Comparison of ENCODE assay signal across 26 cellular contexts in the genomic region with DNA sequence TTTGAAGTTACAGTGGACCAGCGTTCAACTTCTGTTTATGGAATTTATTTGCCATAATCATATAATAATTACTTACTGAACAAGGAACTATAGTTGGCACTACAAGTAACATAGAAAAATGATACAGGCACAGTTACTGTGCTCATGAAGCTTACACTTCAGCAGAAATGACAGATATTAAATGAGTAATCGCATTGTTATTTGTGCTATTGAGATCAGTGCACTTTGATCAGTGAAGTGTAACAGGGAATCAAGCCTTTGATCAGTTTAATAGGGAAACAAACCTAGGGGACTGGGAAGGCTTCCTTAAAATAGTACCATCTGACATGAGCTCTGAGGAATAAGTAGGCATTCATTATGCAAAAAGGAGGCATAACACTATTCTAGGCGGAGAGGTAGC. TPM values are rescaled to one million over a fixed set of nuclear protein-coding genes. Genes with fewer than 3 reads are reported as not detected.
DNase-seq lines count a peak whose midpoint lies in the region; ATAC-seq, FAIRE-seq and TF ChIP-seq lines count a peak whose summit lies in the region.
"Had no signal": no experiment of that assay in that cellular context is flagged by ENCODE, and none has a peak within 500 bp of the region (broad histone marks: within the 10 kb centered on the region; RNA-seq: fewer than 3 reads in every experiment).

No MANE protein-coding gene starts in this region.

- TF ChIP-seq POLR2A in K562 (conservative IDR thresholded peaks at IDR 0.05) (no peak), GM12892 (IDR thresholded peaks at IDR 0.05; ENCODE audit: low read depth, low read length) (no peak)

- peak; percentile 48 for FAIRE-seq in K562 (lab: Jason Lieb, UNC)
- FAIRE-seq in small intestine (lab: Jason Lieb, UNC), result no peak
- FAIRE-seq in GM12892 (lab: Jason Lieb, UNC), result no peak
- FAIRE-seq: H1, urothelium cell line had no signal

- no peak overlapping the region for H3K4me2 ChIP-seq in K562 (ENCODE audit: insufficient read depth, low read length)

- no peaks in the 10 kb centered on the region for H3K79me2 ChIP-seq in K562 (ENCODE audit: control insufficient read depth, insufficient read depth, low read length)

- in situ Hi-C loops in K562 (cut with MboI), result no loop called here

- no peaks in the 10 kb centered on the region for H3K9me1 ChIP-seq in K562 (ENCODE audit: control insufficient read depth, insufficient read depth, low read length)

- TF ChIP-seq EP300 in K562 (IDR thresholded peaks at IDR 0.05; ENCODE audit: low read length), result no peak

- POLR2A ChIA-PET in K562 (lab: Yijun Ruan, JAX), result interaction anchor here (0.5 to 1.5 kb wide), 3 partner anchors 14 to 104 kb away, joined by 3 to 5 read pairs (median 3); no protein-coding TSS in a partner anchor

- H3K4me1 ChIP-seq in K562 (replicated peaks in 1 of 2; ENCODE audit: control insufficient read depth in 2 of 2, insufficient read depth in 2 of 2, low read length in 2 of 2) (peaks cover 0 to 9% of the 10 kb centered on the region in 2 experiments; a peak in 3 of 5 replicates), small intestine (ENCODE audit: control insufficient read depth in 2 of 2, insufficient read depth in 1 of 2, low read depth in 1 of 2, low read length in 1 of 2) (peaks cover 0 to 2% of the 10 kb centered on the region in 2 donors)

- H3K27me3 ChIP-seq in K562 (ENCODE audit: control insufficient read depth in 2 of 2, insufficient read depth in 2 of 2, low read length in 2 of 2) (no peaks in the 10 kb centered on the region), small intestine (ENCODE audit: control insufficient read depth in 2 of 2, insufficient read depth in 2 of 2, low read length in 2 of 2) (no peaks in the 10 kb centered on the region), dorsolateral prefrontal cortex (no peaks in the 10 kb centered on the region)

- no peaks in the 10 kb centered on the region for H4K20me1 ChIP-seq in K562 (replicated peaks; ENCODE audit: control insufficient read depth, insufficient read depth, low read length)

- H3K4me3 ChIP-seq in K562 (no peak overlapping the region), small intestine (ENCODE audit: low read depth in 1 of 2, low read length in 2 of 2) (no peak overlapping the region), dorsolateral prefrontal cortex (no peak overlapping the region)

- H2AFZ ChIP-seq in K562 (ENCODE audit: low read depth, low read length), result peak overlapping the region; percentile 56; the same call in 1 of the 2 replicates

- intact Hi-C loops in K562 (cut with micrococcal nuclease) (no loop called here), dorsolateral prefrontal cortex (cut with DNase I) (no loop called here)

- no peak for TF ChIP-seq RAD21 in K562 (CRISPR knock-in tag; conservative IDR thresholded peaks at IDR 0.05 in 1 of 2, IDR thresholded peaks at IDR 0.05 in 1 of 2)

- no peak overlapping the region for H3K27ac ChIP-seq in K562 (ENCODE audit: extremely low read depth, low read depth, low read length)
- peak overlapping the region in 1 of 2 donors; percentile 78 for H3K27ac ChIP-seq in small intestine (ENCODE audit: low read depth in 1 of 2, low read length in 1 of 2)
- H3K27ac ChIP-seq in dorsolateral prefrontal cortex, result no peak overlapping the region
- H3K27ac ChIP-seq: C4-2B had no signal

- H3K9ac ChIP-seq in K562 (ENCODE audit: insufficient read depth in 1 of 2, low read depth in 2 of 2, low read length in 2 of 2), result no peak overlapping the region

- BruUV-seq in K562 (replicated peaks; lab: Mats Ljungman, UMichigan), result no TSS peak

- DNase-seq in K562 (ENCODE audit: extremely low read depth in 1 of 4, low spot score in 3 of 4) (no peak), iris pigment epithelial cell (ENCODE audit: low read depth) (peak; percentile 22), small intestine (peak; percentile 89), dorsolateral prefrontal cortex (no peak), GM12892 (ENCODE audit: insufficient read length) (no peak), NCI-H1105 (lab: John Stamatoyannopoulos, UW) (no peak)
- DNase-seq: activated CD4-positive, alpha-beta T cell treated with anti-CD3 and anti-CD28 coated beads for 1 hour; activated CD8-positive, alpha-beta T cell treated with anti-CD3 and anti-CD28 coated beads, Interleukin-2, amount 10 ng/mL, durations not matched to agents 7 days and 5 days; activated naive CD8-positive, alpha-beta T cell treated with anti-CD3 and anti-CD28 coated beads for 36 hours; aorta; caudate nucleus; glutamatergic neuron; NCI-H1436 treated with DMSO at 0.1 percent for 48 hours; NCI-H774; posterior cingulate gyrus; stimulated activated CD4-positive, alpha-beta T cell treated with anti-CD3 and anti-CD28 coated beads, Interleukin-4, amount 100 ng/mL, for 4 hours had no signal

- no peaks in the 10 kb centered on the region; the same call in 1 of the 2 replicates for H3K9me3 ChIP-seq in K562 (replicated peaks; ENCODE audit: control insufficient read depth, insufficient read depth, low read depth, low read length)
- H3K9me3 ChIP-seq in small intestine (ENCODE audit: control insufficient read depth, low read depth), result no peaks in the 10 kb centered on the region

- CTCF ChIA-PET in K562 (lab: Yijun Ruan, JAX; ENCODE audit: low intra/inter-chr PET ratio), result no interaction called here

- H3K36me3 ChIP-seq in K562 (ENCODE audit: control insufficient read depth, insufficient read depth, low read length), result no peaks in the 10 kb centered on the region
- no peaks in the 10 kb centered on the region for H3K36me3 ChIP-seq in small intestine (ENCODE audit: control insufficient read depth in 2 of 2, insufficient read depth in 2 of 2, low read length in 2 of 2)

- peak; percentile 14 for ATAC-seq in HG03175 (IDR thresholded peaks at IDR 0.05; ENCODE audit: unreplicated experiment)
- ATAC-seq in K562, result no peak
- no peak for ATAC-seq in HG02840 (IDR thresholded peaks at IDR 0.05; ENCODE audit: low FRiP score, unreplicated experiment)
- ATAC-seq: activated CD8-positive, alpha-beta T cell treated with anti-CD3 and anti-CD28 coated beads, Interleukin-2, amount 10 ng/mL, durations not matched to agents 7 days and 5 days; sciatic nerve; stimulated activated memory B cell treated with anti-CD40 and anti-IgM and Interleukin-4, amounts not matched to agents 10 μg/mL and 1 μg/mL and 100 μg/mL, for 72 hours had no signal

- TF ChIP-seq CTCF in K562 (IDR thresholded peaks at IDR 0.05 in 2 of 3, conservative IDR thresholded peaks at IDR 0.05 in 1 of 3; ENCODE audit: insufficient read depth in 2 of 3, low read depth in 1 of 3, low read length in 3 of 3), result no peak
- no peak for TF ChIP-seq CTCF in dorsolateral prefrontal cortex (IDR thresholded peaks at IDR 0.05 in 54 of 56, conservative IDR thresholded peaks at IDR 0.05 in 2 of 56; ENCODE audit: low read depth in 1 of 56, partially characterized antibody in 56 of 56)

- WGBS in K562 (ENCODE audit: insufficient coverage, low coverage, missing lambda C conversion rate), result 65% methylated on average over 3 of the region's 3 CpGs
- 14 to 69% (median 33%) methylated on average over 3 of the region's 3 CpGs for WGBS in small intestine, 3 donors

RNA-seq across cellular contexts. Expression of gene BCL2L15, which starts 0.4 kb away (rescaled TPM):
- total RNA-seq in K562 (2011; cell fraction: chromatin; rRNA removed; ENCODE audit: low replicate concordance), result 1.4 and 2.8 TPM in 2 replicates
- 0.53 and 0.67 TPM in 2 replicates for total RNA-seq in K562 (2011; cell fraction: nucleolus; rRNA removed)
- total RNA-seq in K562 (2011; cell fraction: nucleoplasm; rRNA removed), result 0.95 and 2.5 TPM in 2 replicates
- 0.09 and 0.12 TPM in 2 replicates for total RNA-seq in K562 (2014; rRNA removed)
- total RNA-seq in K562 (2014; rRNA removed; fragmentation: Illumina TruSeq; extraction: Trizol), result 0.32 and 0.33 TPM in 2 replicates
- total RNA-seq in K562 (2015; rRNA removed; fragmentation: Illumina TruSeq; extraction: Trizol), result 0.19 and 0.36 TPM in 2 replicates
- 0.09 and 0.72 TPM in 2 replicates for total RNA-seq in K562 (2021)
- polyA plus RNA-seq in K562 (2011; rRNA removed), result 0.25 and 0.74 TPM in 2 replicates
- polyA plus RNA-seq in K562 (2011; cell fraction: cytosol; rRNA removed), result 0.10 and 0.15 TPM in 2 replicates
- 0.85 and 1.2 TPM in 2 replicates for polyA plus RNA-seq in K562 (2011; cell fraction: nucleus; rRNA removed)
- polyA plus RNA-seq in K562 (2012), result 0.20 and 0.43 TPM in 2 replicates
- 0.06 and 0.26 TPM in 2 replicates for polyA plus RNA-seq in K562 (2014; fragmentation: Illumina TruSeq; extraction: Trizol)
- polyA plus RNA-seq in K562 (2014; fragmentation: Nextera tagmentation; extraction: Ambion mirVana), result under 1 TPM in 1 of 2 experiments, not detected in 1; 0.42 TPM
- polyA plus RNA-seq in K562 (2014; rRNA removed), result 0.32 and 0.78 TPM in 2 replicates
- polyA minus RNA-seq in K562 (2011; rRNA and poly(A)+ RNA removed), result 0.48 and 1.2 TPM in 2 replicates
- not detected in 2 replicates for polyA minus RNA-seq in K562 (2011; cell fraction: cytosol; rRNA and poly(A)+ RNA removed)
- polyA minus RNA-seq in K562 (2011; cell fraction: nucleus; rRNA and poly(A)+ RNA removed), result 0.33 and 0.40 TPM in 2 replicates
- 100 to 1,000 TPM in 2 of 3 donors, 10 to 100 TPM in 1; 79.1 to 214 (median 186) TPM for polyA plus RNA-seq in small intestine
- total RNA-seq in dorsolateral prefrontal cortex, result 1 to 10 TPM in 109 of 120 experiments, under 1 TPM in 11; 0.25 to 8.2 (median 2.4) TPM
- polyA plus RNA-seq in GM12892 (2012; ENCODE audit: missing spikeins), result 0.19 TPM
- polyA plus RNA-seq: IgD-negative memory B cell had no signal

RNA-seq across cellular contexts. Expression of gene PTPN22, which starts 16.3 kb away (rescaled TPM):
- total RNA-seq in K562 (2011; cell fraction: chromatin; rRNA removed; ENCODE audit: low replicate concordance), result 0.53 and 0.81 TPM in 2 replicates
- 0.17 and 0.79 TPM in 2 replicates for total RNA-seq in K562 (2011; cell fraction: nucleolus; rRNA removed)
- 0.46 and 1.9 TPM in 2 replicates for total RNA-seq in K562 (2011; cell fraction: nucleoplasm; rRNA removed)
- 0.82 and 1.3 TPM in 2 replicates for total RNA-seq in K562 (2014; rRNA removed)
- total RNA-seq in K562 (2014; rRNA removed; fragmentation: Illumina TruSeq; extraction: Trizol), result 1.9 and 2.0 TPM in 2 replicates
- 4.6 and 5.3 TPM in 2 replicates for total RNA-seq in K562 (2015; rRNA removed; fragmentation: Illumina TruSeq; extraction: Trizol)
- 1.0 and 1.3 TPM in 2 replicates for total RNA-seq in K562 (2021)
- polyA plus RNA-seq in K562 (2011; rRNA removed), result 0.45 and 0.76 TPM in 2 replicates
- 0.09 and 0.47 TPM in 2 replicates for polyA plus RNA-seq in K562 (2011; cell fraction: cytosol; rRNA removed)
- polyA plus RNA-seq in K562 (2011; cell fraction: nucleus; rRNA removed), result 0.77 and 0.98 TPM in 2 replicates
- 2.5 and 7.6 TPM in 2 replicates for polyA plus RNA-seq in K562 (2012)
- 1.9 and 2.3 TPM in 2 replicates for polyA plus RNA-seq in K562 (2014; fragmentation: Illumina TruSeq; extraction: Trizol)
- polyA plus RNA-seq in K562 (2014; fragmentation: Nextera tagmentation; extraction: Ambion mirVana), result 1 to 10 TPM; 1.1 to 1.6 TPM
- polyA plus RNA-seq in K562 (2014; rRNA removed), result 0.95 and 1.4 TPM in 2 replicates
- polyA minus RNA-seq in K562 (2011; rRNA and poly(A)+ RNA removed), result 0.46 and 2.4 TPM in 2 replicates
- polyA minus RNA-seq in K562 (2011; cell fraction: cytosol; rRNA and poly(A)+ RNA removed), result 0.64 TPM in 1 of 2 replicates, not detected in the other
- 0.81 and 2.4 TPM in 2 replicates for polyA minus RNA-seq in K562 (2011; cell fraction: nucleus; rRNA and poly(A)+ RNA removed)
- polyA plus RNA-seq in small intestine, result 10 to 100 TPM in 2 of 3 donors, 1 to 10 TPM in 1; 2.0 to 20.1 (median 14.3) TPM
- 1 to 10 TPM in 37 of 120 experiments, under 1 TPM in 79, not detected in 4; 0.18 to 2.5 (median 0.79) TPM for total RNA-seq in dorsolateral prefrontal cortex
- polyA plus RNA-seq in GM12892 (2012; ENCODE audit: missing spikeins), result 20.0 TPM
- total RNA-seq: H1, kidney epithelial cell, neural crest cell had no signal
- polyA plus RNA-seq: H1 had no signal

RNA-seq across cellular contexts. Expression of gene AP4B1, which starts 16.8 kb away (rescaled TPM):
- total RNA-seq in K562 (2011; cell fraction: chromatin; rRNA removed; ENCODE audit: low replicate concordance), result 103 and 194 TPM in 2 replicates
- 47.9 and 67.8 TPM in 2 replicates for total RNA-seq in K562 (2011; cell fraction: nucleolus; rRNA removed)
- total RNA-seq in K562 (2011; cell fraction: nucleoplasm; rRNA removed), result 93.6 and 108 TPM in 2 replicates
- total RNA-seq in K562 (2014; rRNA removed) (15.8 and 20.2 TPM in 2 replicates), K562 (2014; rRNA removed; fragmentation: Illumina TruSeq; extraction: Trizol) (24.6 and 30.4 TPM in 2 replicates), K562 (2015; rRNA removed; fragmentation: Illumina TruSeq; extraction: Trizol) (21.2 and 21.7 TPM in 2 replicates), K562 (2021) (22.2 and 23.8 TPM in 2 replicates), dorsolateral prefrontal cortex (10 to 100 TPM; 26.7 to 71.0 (median 42.4) TPM)
- polyA plus RNA-seq in K562 (2011; rRNA removed) (36.5 and 37.3 TPM in 2 replicates), K562 (2014; fragmentation: Illumina TruSeq; extraction: Trizol) (26.7 and 28.5 TPM in 2 replicates), K562 (2014; fragmentation: Nextera tagmentation; extraction: Ambion mirVana) (10 to 100 TPM; 21.9 to 28.2 TPM), K562 (2014; rRNA removed) (26.1 and 32.0 TPM in 2 replicates), small intestine (10 to 100 TPM; 12.4 to 15.4 (median 14.5) TPM)
- polyA plus RNA-seq in K562 (2011; cell fraction: cytosol; rRNA removed), result 11.8 and 29.3 TPM in 2 replicates
- 66.6 and 88.6 TPM in 2 replicates for polyA plus RNA-seq in K562 (2011; cell fraction: nucleus; rRNA removed)
- polyA plus RNA-seq in K562 (2012), result 19.7 and 20.1 TPM in 2 replicates
- polyA minus RNA-seq in K562 (2011; rRNA and poly(A)+ RNA removed), result 47.9 and 53.5 TPM in 2 replicates
- 15.7 and 16.8 TPM in 2 replicates for polyA minus RNA-seq in K562 (2011; cell fraction: cytosol; rRNA and poly(A)+ RNA removed)
- polyA minus RNA-seq in K562 (2011; cell fraction: nucleus; rRNA and poly(A)+ RNA removed), result 24.4 and 47.7 TPM in 2 replicates
- polyA plus RNA-seq in GM12892 (2012; ENCODE audit: missing spikeins), result 23.8 TPM

RNA-seq across cellular contexts. Expression of gene DCLRE1B, which starts 17.4 kb away (rescaled TPM):
- 9.0 and 11.8 TPM in 2 replicates for total RNA-seq in K562 (2011; cell fraction: chromatin; rRNA removed; ENCODE audit: low replicate concordance)
- 8.8 and 8.9 TPM in 2 replicates for total RNA-seq in K562 (2011; cell fraction: nucleolus; rRNA removed)
- 8.4 and 10.4 TPM in 2 replicates for total RNA-seq in K562 (2011; cell fraction: nucleoplasm; rRNA removed)
- total RNA-seq in K562 (2014; rRNA removed) (10.6 and 15.8 TPM in 2 replicates), K562 (2014; rRNA removed; fragmentation: Illumina TruSeq; extraction: Trizol) (17.2 and 19.2 TPM in 2 replicates), K562 (2015; rRNA removed; fragmentation: Illumina TruSeq; extraction: Trizol) (22.6 and 22.9 TPM in 2 replicates), K562 (2021) (22.8 and 23.7 TPM in 2 replicates), dorsolateral prefrontal cortex (1 to 10 TPM; 2.4 to 8.8 (median 4.9) TPM)
- polyA plus RNA-seq in K562 (2011; rRNA removed) (11.0 and 11.7 TPM in 2 replicates), K562 (2014; fragmentation: Illumina TruSeq; extraction: Trizol) (25.9 and 28.8 TPM in 2 replicates), K562 (2014; fragmentation: Nextera tagmentation; extraction: Ambion mirVana) (10 to 100 TPM; 12.4 to 22.2 TPM), K562 (2014; rRNA removed) (14.9 and 18.0 TPM in 2 replicates), small intestine (1 to 10 TPM in 2 of 3 donors, under 1 TPM in 1; 0.45 to 5.4 (median 1.1) TPM)
- 13.7 and 18.9 TPM in 2 replicates for polyA plus RNA-seq in K562 (2011; cell fraction: cytosol; rRNA removed)
- 6.8 and 10.7 TPM in 2 replicates for polyA plus RNA-seq in K562 (2011; cell fraction: nucleus; rRNA removed)
- polyA plus RNA-seq in K562 (2012), result 14.8 and 17.9 TPM in 2 replicates
- 14.5 and 14.7 TPM in 2 replicates for polyA minus RNA-seq in K562 (2011; rRNA and poly(A)+ RNA removed)
- polyA minus RNA-seq in K562 (2011; cell fraction: cytosol; rRNA and poly(A)+ RNA removed), result 10.4 and 16.3 TPM in 2 replicates
- polyA minus RNA-seq in K562 (2011; cell fraction: nucleus; rRNA and poly(A)+ RNA removed), result 5.1 and 7.6 TPM in 2 replicates
- 7.2 TPM for polyA plus RNA-seq in GM12892 (2012; ENCODE audit: missing spikeins)

RNA-seq across cellular contexts. Expression of gene HIPK1, which starts 41.3 kb away (rescaled TPM):
- 87.8 and 103 TPM in 2 replicates for total RNA-seq in K562 (2011; cell fraction: chromatin; rRNA removed; ENCODE audit: low replicate concordance)
- 36.9 and 44.0 TPM in 2 replicates for total RNA-seq in K562 (2011; cell fraction: nucleolus; rRNA removed)
- total RNA-seq in K562 (2011; cell fraction: nucleoplasm; rRNA removed), result 51.7 and 52.1 TPM in 2 replicates
- total RNA-seq in K562 (2014; rRNA removed), result 20.2 and 28.3 TPM in 2 replicates
- total RNA-seq in K562 (2014; rRNA removed; fragmentation: Illumina TruSeq; extraction: Trizol), result 29.6 and 33.1 TPM in 2 replicates
- 28.6 and 29.6 TPM in 2 replicates for total RNA-seq in K562 (2015; rRNA removed; fragmentation: Illumina TruSeq; extraction: Trizol)
- 57.5 and 57.9 TPM in 2 replicates for total RNA-seq in K562 (2021)
- 56.1 and 66.4 TPM in 2 replicates for polyA plus RNA-seq in K562 (2011; rRNA removed)
- polyA plus RNA-seq in K562 (2011; cell fraction: cytosol; rRNA removed), result 61.3 and 67.9 TPM in 2 replicates
- 83.1 and 90.0 TPM in 2 replicates for polyA plus RNA-seq in K562 (2011; cell fraction: nucleus; rRNA removed)
- 26.4 and 28.7 TPM in 2 replicates for polyA plus RNA-seq in K562 (2012)
- polyA plus RNA-seq in K562 (2014; fragmentation: Illumina TruSeq; extraction: Trizol), result 34.5 and 35.9 TPM in 2 replicates
- polyA plus RNA-seq in K562 (2014; fragmentation: Nextera tagmentation; extraction: Ambion mirVana), result 10 to 100 TPM in 1 of 2 experiments, 1 to 10 TPM in 1; 10.0 to 10.9 TPM
- polyA plus RNA-seq in K562 (2014; rRNA removed), result 21.3 and 21.9 TPM in 2 replicates
- 157 and 177 TPM in 2 replicates for polyA minus RNA-seq in K562 (2011; rRNA and poly(A)+ RNA removed)
- 66.3 and 89.1 TPM in 2 replicates for polyA minus RNA-seq in K562 (2011; cell fraction: cytosol; rRNA and poly(A)+ RNA removed)
- polyA minus RNA-seq in K562 (2011; cell fraction: nucleus; rRNA and poly(A)+ RNA removed), result 27.6 and 55.2 TPM in 2 replicates
- polyA plus RNA-seq in small intestine, result 10 to 100 TPM in 2 of 3 donors, 1 to 10 TPM in 1; 9.5 to 11.2 (median 10.3) TPM
- 100 to 1,000 TPM in 62 of 120 experiments, 10 to 100 TPM in 58; 78.9 to 158 (median 100) TPM for total RNA-seq in dorsolateral prefrontal cortex
- polyA plus RNA-seq in GM12892 (2012; ENCODE audit: missing spikeins), result 10.5 TPM

Comparison
In these comparisons a context has a peak if more than half of its experiments do, and no peak if none do; other contexts are left out.
1. DNase-seq: peak in iris pigment epithelial cell (single experiment) and small intestine (single experiment); none in K562 (0 of 4), dorsolateral prefrontal cortex (0 of 10), GM12892 (single experiment) and NCI-H1105 (single experiment).